In the genomic region with DNA sequence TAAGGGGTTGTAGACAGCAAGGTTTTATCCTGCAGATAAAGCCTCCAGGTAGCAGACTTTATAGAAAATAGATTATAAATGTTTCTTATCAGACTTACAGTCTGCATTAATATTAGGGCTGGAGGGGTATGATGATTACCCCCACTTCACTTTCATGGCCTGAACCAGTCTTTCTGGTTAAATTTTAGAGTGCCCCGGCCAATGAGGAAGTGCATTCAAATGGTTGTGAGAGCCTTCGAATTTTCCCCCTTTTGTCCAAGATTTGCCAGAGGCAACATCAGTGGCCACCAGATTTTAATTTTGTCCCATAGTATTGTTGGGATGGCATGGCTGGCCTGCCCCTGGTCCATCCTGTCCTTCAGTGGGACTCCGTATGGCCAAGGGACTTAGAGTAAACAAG, we compare ENCODE assay signal across 2 cellular contexts.
A peak's percentile ranks its signal among the peaks of the same experiment; 100 is the strongest.
TF ChIP-seq lines count a peak whose summit lies in the region.

No MANE protein-coding gene starts in this region.

TF ChIP-seq in GM12891, 5 proteins besides CTCF, POLR2A, EP300 and RAD21:
- TF ChIP-seq SPI1 (IDR thresholded peaks at IDR 0.05; ENCODE audit: low read depth, low read length), result peak; percentile 56
- no peak for TF ChIP-seq PAX5 (IDR thresholded peaks at IDR 0.05; ENCODE audit: insufficient read depth, low read length, severe bottlenecking)
- no peak for TF ChIP-seq POU2F2 (IDR thresholded peaks at IDR 0.05; ENCODE audit: low read depth, low read length)

TF ChIP-seq in K562, 482 proteins besides CTCF, POLR2A, EP300 and RAD21:
- TF ChIP-seq ADNP (tag; IDR thresholded peaks at IDR 0.05) (no peak), CBFA2T3 (IDR thresholded peaks at IDR 0.05) (0 out of 2 replicates have a peak, but pooled peaks have one; percentile 28), ZC3H11A (IDR thresholded peaks at IDR 0.05; ENCODE audit: low read depth, low read length) (no peak), TEAD4 (IDR thresholded peaks at IDR 0.05; ENCODE audit: low read length) (0 out of 2 replicates have a peak, but pooled peaks have one; percentile 20), TEAD4 (CRISPR knock-in tag; IDR thresholded peaks at IDR 0.05; ENCODE audit: borderline replicate concordance) (no peak), SPI1 (IDR thresholded peaks at IDR 0.05; ENCODE audit: borderline replicate concordance, low read depth, low read length) (peak; percentile 67; the same call in 1 of the 2 replicates)
